Comparison of ENCODE assay signal across 1 cellular context in the genomic region with DNA sequence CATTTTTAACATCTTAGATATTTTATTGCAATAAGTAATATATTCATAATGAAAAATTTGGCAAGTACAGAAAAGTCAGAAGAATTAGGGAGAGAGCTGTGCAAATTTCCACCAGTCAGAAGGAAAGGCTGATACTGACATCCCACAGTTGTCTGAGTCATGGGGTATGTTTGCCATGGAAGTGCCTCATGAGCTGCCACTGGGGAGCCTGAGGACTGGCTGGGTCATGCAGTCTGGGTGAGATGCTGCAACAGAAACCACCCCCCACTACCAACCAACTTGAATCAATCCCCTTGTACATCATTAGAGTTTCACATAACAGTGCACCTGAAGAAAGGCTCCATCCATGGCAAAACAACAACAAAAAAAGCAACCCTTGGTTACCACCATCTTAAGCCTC.
TF ChIP-seq lines count a peak whose summit lies in the region.

No MANE protein-coding gene starts in this region.

TF ChIP-seq in GM23338, 12 proteins besides CTCF, POLR2A, EP300 and RAD21 (continued from another document):
- TF ChIP-seq, protein P1, sequence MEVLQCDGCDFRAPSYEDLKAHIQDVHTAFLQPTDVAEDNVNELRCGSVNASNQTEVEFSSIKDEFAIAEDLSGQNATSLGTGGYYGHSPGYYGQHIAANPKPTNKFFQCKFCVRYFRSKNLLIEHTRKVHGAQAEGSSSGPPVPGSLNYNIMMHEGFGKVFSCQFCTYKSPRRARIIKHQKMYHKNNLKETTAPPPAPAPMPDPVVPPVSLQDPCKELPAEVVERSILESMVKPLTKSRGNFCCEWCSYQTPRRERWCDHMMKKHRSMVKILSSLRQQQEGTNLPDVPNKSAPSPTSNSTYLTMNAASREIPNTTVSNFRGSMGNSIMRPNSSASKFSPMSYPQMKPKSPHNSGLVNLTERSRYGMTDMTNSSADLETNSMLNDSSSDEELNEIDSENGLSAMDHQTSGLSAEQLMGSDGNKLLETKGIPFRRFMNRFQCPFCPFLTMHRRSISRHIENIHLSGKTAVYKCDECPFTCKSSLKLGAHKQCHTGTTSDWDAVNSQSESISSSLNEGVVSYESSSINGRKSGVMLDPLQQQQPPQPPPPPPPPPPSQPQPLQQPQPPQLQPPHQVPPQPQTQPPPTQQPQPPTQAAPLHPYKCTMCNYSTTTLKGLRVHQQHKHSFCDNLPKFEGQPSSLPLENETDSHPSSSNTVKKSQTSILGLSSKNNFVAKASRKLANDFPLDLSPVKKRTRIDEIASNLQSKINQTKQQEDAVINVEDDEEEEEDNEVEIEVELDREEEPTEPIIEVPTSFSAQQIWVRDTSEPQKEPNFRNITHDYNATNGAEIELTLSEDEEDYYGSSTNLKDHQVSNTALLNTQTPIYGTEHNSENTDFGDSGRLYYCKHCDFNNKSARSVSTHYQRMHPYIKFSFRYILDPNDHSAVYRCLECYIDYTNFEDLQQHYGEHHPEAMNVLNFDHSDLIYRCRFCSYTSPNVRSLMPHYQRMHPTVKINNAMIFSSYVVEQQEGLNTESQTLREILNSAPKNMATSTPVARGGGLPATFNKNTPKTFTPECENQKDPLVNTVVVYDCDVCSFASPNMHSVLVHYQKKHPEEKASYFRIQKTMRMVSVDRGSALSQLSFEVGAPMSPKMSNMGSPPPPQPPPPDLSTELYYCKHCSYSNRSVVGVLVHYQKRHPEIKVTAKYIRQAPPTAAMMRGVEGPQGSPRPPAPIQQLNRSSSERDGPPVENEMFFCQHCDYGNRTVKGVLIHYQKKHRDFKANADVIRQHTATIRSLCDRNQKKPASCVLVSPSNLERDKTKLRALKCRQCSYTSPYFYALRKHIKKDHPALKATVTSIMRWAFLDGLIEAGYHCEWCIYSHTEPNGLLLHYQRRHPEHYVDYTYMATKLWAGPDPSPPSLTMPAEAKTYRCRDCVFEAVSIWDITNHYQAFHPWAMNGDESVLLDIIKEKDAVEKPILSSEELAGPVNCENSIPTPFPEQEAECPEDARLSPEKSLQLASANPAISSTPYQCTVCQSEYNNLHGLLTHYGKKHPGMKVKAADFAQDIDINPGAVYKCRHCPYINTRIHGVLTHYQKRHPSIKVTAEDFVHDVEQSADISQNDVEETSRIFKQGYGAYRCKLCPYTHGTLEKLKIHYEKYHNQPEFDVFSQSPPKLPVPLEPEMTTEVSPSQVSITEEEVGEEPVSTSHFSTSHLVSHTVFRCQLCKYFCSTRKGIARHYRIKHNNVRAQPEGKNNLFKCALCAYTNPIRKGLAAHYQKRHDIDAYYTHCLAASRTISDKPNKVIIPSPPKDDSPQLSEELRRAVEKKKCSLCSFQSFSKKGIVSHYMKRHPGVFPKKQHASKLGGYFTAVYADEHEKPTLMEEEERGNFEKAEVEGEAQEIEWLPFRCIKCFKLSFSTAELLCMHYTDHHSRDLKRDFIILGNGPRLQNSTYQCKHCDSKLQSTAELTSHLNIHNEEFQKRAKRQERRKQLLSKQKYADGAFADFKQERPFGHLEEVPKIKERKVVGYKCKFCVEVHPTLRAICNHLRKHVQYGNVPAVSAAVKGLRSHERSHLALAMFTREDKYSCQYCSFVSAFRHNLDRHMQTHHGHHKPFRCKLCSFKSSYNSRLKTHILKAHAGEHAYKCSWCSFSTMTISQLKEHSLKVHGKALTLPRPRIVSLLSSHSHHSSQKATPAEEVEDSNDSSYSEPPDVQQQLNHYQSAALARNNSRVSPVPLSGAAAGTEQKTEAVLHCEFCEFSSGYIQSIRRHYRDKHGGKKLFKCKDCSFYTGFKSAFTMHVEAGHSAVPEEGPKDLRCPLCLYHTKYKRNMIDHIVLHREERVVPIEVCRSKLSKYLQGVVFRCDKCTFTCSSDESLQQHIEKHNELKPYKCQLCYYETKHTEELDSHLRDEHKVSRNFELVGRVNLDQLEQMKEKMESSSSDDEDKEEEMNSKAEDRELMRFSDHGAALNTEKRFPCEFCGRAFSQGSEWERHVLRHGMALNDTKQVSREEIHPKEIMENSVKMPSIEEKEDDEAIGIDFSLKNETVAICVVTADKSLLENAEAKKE (CRISPR knock-in tag; IDR thresholded peaks at IDR 0.05) = no peak
- TF ChIP-seq EZH2 (IDR thresholded peaks at IDR 0.05; ENCODE audit: low read depth, unreplicated experiment) = no peak
- TF ChIP-seq EZH2phosphoT487 (IDR thresholded peaks at IDR 0.05; ENCODE audit: unreplicated experiment) = no peak
- TF ChIP-seq, protein P2, sequence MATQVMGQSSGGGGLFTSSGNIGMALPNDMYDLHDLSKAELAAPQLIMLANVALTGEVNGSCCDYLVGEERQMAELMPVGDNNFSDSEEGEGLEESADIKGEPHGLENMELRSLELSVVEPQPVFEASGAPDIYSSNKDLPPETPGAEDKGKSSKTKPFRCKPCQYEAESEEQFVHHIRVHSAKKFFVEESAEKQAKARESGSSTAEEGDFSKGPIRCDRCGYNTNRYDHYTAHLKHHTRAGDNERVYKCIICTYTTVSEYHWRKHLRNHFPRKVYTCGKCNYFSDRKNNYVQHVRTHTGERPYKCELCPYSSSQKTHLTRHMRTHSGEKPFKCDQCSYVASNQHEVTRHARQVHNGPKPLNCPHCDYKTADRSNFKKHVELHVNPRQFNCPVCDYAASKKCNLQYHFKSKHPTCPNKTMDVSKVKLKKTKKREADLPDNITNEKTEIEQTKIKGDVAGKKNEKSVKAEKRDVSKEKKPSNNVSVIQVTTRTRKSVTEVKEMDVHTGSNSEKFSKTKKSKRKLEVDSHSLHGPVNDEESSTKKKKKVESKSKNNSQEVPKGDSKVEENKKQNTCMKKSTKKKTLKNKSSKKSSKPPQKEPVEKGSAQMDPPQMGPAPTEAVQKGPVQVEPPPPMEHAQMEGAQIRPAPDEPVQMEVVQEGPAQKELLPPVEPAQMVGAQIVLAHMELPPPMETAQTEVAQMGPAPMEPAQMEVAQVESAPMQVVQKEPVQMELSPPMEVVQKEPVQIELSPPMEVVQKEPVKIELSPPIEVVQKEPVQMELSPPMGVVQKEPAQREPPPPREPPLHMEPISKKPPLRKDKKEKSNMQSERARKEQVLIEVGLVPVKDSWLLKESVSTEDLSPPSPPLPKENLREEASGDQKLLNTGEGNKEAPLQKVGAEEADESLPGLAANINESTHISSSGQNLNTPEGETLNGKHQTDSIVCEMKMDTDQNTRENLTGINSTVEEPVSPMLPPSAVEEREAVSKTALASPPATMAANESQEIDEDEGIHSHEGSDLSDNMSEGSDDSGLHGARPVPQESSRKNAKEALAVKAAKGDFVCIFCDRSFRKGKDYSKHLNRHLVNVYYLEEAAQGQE (IDR thresholded peaks at IDR 0.05; ENCODE audit: unreplicated experiment) = no peak
- TF ChIP-seq, protein P3, sequence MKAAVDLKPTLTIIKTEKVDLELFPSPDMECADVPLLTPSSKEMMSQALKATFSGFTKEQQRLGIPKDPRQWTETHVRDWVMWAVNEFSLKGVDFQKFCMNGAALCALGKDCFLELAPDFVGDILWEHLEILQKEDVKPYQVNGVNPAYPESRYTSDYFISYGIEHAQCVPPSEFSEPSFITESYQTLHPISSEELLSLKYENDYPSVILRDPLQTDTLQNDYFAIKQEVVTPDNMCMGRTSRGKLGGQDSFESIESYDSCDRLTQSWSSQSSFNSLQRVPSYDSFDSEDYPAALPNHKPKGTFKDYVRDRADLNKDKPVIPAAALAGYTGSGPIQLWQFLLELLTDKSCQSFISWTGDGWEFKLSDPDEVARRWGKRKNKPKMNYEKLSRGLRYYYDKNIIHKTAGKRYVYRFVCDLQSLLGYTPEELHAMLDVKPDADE (IDR thresholded peaks at IDR 0.05) = no peak
- no peak for TF ChIP-seq STAT1 (IDR thresholded peaks at IDR 0.05; ENCODE audit: unreplicated experiment)
- TF ChIP-seq NANOG (IDR thresholded peaks at IDR 0.05; ENCODE audit: borderline replicate concordance) = no peak
- TF ChIP-seq ZNF331 (CRISPR knock-in tag; IDR thresholded peaks at IDR 0.05; ENCODE audit: low read depth) = no peak
- no peak for TF ChIP-seq ZNF114 (CRISPR knock-in tag; IDR thresholded peaks at IDR 0.05)
- TF ChIP-seq POLR2AphosphoS5 (IDR thresholded peaks at IDR 0.05; ENCODE audit: low read depth) = no peak
